Comparison of ENCODE assay signal across 1 cellular context in genomic region chr5:6724321-6724929, GRCh38.
TF ChIP-seq lines count a peak whose summit lies in the region.

No MANE protein-coding gene starts in this region.

TF ChIP-seq in IMR-90, 13 proteins besides CTCF, POLR2A, EP300 and RAD21:
- TF ChIP-seq SMC3 (IDR thresholded peaks at IDR 0.05; ENCODE audit: low read depth, low read length) (no peak), USF2 (IDR thresholded peaks at IDR 0.05; ENCODE audit: low read depth, low read length) (no peak), BHLHE40 (IDR thresholded peaks at IDR 0.05; ENCODE audit: low read depth, low read length) (no peak), RFX5 (IDR thresholded peaks at IDR 0.05; ENCODE audit: low read depth, low read length) (no peak), MAZ (IDR thresholded peaks at IDR 0.05; ENCODE audit: borderline replicate concordance, low read depth, low read length) (no peak), NFE2L2 (IDR thresholded peaks at IDR 0.05; ENCODE audit: low read depth, low read length) (no peak), FOS (IDR thresholded peaks at IDR 0.05; ENCODE audit: low read depth, low read length) (no peak), CHD1 (IDR thresholded peaks at IDR 0.05; ENCODE audit: low read depth, low read length) (no peak), MXI1 (IDR thresholded peaks at IDR 0.05; ENCODE audit: borderline replicate concordance, low read depth, low read length) (no peak), RCOR1 (IDR thresholded peaks at IDR 0.05; ENCODE audit: insufficient replicate concordance, low read length) (no peak), CEBPB (IDR thresholded peaks at IDR 0.05; ENCODE audit: low read depth, low read length) (no peak), MAFK (IDR thresholded peaks at IDR 0.05; ENCODE audit: low read depth, low read length) (no peak)
- TF ChIP-seq, protein P1, sequence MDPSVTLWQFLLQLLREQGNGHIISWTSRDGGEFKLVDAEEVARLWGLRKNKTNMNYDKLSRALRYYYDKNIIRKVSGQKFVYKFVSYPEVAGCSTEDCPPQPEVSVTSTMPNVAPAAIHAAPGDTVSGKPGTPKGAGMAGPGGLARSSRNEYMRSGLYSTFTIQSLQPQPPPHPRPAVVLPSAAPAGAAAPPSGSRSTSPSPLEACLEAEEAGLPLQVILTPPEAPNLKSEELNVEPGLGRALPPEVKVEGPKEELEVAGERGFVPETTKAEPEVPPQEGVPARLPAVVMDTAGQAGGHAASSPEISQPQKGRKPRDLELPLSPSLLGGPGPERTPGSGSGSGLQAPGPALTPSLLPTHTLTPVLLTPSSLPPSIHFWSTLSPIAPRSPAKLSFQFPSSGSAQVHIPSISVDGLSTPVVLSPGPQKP (IDR thresholded peaks at IDR 0.05; ENCODE audit: borderline replicate concordance, low read depth, low read length), result no peak
